Comparison of ENCODE assay signal across 18 cellular contexts in the genomic region with DNA sequence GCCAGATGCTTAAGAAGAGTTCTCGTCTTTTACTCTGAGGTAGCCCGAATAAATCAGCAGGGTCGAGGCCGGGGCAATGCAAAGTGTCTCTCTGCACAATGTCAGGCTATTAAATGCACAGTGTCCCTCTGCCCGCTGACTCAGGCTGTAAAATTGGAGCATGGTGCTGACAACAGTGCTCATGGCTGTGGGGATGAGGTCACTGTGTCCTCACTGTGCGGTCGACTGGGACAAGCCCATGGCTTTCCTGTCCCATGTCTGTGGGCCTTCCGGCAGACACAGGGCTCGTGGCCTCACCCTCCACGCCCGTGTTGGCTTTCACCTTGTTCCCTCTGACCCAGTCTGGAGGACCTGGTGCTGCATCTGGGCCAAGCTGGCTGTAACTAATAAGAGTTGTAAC. TPM values are rescaled to one million over a fixed set of nuclear protein-coding genes. Genes with fewer than 3 reads are reported as not detected.
DNase-seq lines count a peak whose midpoint lies in the region; ATAC-seq and TF ChIP-seq lines count a peak whose summit lies in the region.
"Had no signal": no experiment of that assay in that cellular context is flagged by ENCODE, and none has a peak within 500 bp of the region (broad histone marks: within the 10 kb centered on the region; RNA-seq: fewer than 3 reads in every experiment).

No MANE protein-coding gene starts in this region.

- peak overlapping the region; percentile 46 for H2AFZ ChIP-seq in parathyroid adenoma

- ATAC-seq in heart right ventricle (peak; percentile 47 to 97 (median 90)), HG03045 (IDR thresholded peaks at IDR 0.05; ENCODE audit: unreplicated experiment) (no peak)
- ATAC-seq: pancreas had no signal

- H3K79me2 ChIP-seq in parathyroid adenoma: no peaks in the 10 kb centered on the region

- 37 to 51% methylated on average over 11 of the region's 11 CpGs for WGBS in heart right ventricle, 2 donors

- H3K27ac ChIP-seq in SJCRH30 (peak overlapping the region; percentile 31; the same call in 1 of the 2 replicates), heart right ventricle (peak overlapping the region in 2 of 10 donors; percentile 34 to 39), parathyroid adenoma (peak overlapping the region; percentile 41)
- H3K27ac ChIP-seq: pancreas had no signal

- H3K4me2 ChIP-seq in parathyroid adenoma (ENCODE audit: low read length): no peak overlapping the region

- H3K4me1 ChIP-seq in SJCRH30: peaks cover 9% of the 10 kb centered on the region
- peaks cover 0 to 9% (median 4%) of the 10 kb centered on the region in 9 donors for H3K4me1 ChIP-seq in heart right ventricle
- peaks cover 2% of the 10 kb centered on the region for H3K4me1 ChIP-seq in parathyroid adenoma
- H3K4me1 ChIP-seq: pancreas had no signal

- H3K4me3 ChIP-seq in SJCRH30 (no peak overlapping the region), heart right ventricle (no peak overlapping the region), parathyroid adenoma (ENCODE audit: low read depth, low read length) (no peak overlapping the region)
- H3K4me3 ChIP-seq: MG63, pancreas had no signal

- H3K36me3 ChIP-seq in SJCRH30: no peaks in the 10 kb centered on the region
- no peaks in the 10 kb centered on the region for H3K36me3 ChIP-seq in heart right ventricle
- no peaks in the 10 kb centered on the region for H3K36me3 ChIP-seq in parathyroid adenoma (ENCODE audit: control insufficient read depth, insufficient read depth, low read length)
- H3K36me3 ChIP-seq: MG63, pancreas had no signal

- intact Hi-C loops in heart right ventricle (cut with DNase I): no loop called here

- H3K9ac ChIP-seq in parathyroid adenoma: no peak overlapping the region

- TF ChIP-seq CTCF in heart right ventricle (IDR thresholded peaks at IDR 0.05) (no peak), parathyroid adenoma (IDR thresholded peaks at IDR 0.05) (no peak)

- no peaks in the 10 kb centered on the region for H3K27me3 ChIP-seq in SJCRH30
- H3K27me3 ChIP-seq in heart right ventricle: peaks cover 0 to 4% (median 0%) of the 10 kb centered on the region in 7 donors
- H3K27me3 ChIP-seq in parathyroid adenoma (ENCODE audit: control insufficient read depth, insufficient read depth, low read length): no peaks in the 10 kb centered on the region
- H3K27me3 ChIP-seq: MG63, pancreas had no signal

- DNase-seq in ELF-1 (ENCODE audit: low read depth, low spot score) (peak; percentile 34), SJCRH30 (peak; percentile 43 to 45), heart right ventricle (peak in 1 of 2 donors; percentile 20), NCI-H748 (lab: John Stamatoyannopoulos, UW; ENCODE audit: unreplicated experiment) (no peak), NCI-H748 treated with DMSO at 0.1 percent for 48 hours (lab: John Stamatoyannopoulos, UW) (no peak)
- no peak for DNase-seq in activated CD4-positive, alpha-beta T cell treated with anti-CD3 and anti-CD28 coated beads, Interleukin-2, amount 50 U/mL, for 1 hour
- DNase-seq: activated CD4-positive, alpha-beta T cell treated with anti-CD3 and anti-CD28 coated beads for 48 hours; activated T-cell treated with anti-CD3 and anti-CD28 coated beads for 4 hours; endodermal cell; foreskin melanocyte; mesendoderm; MG63; NCI-H187; NCI-H526 treated with DMSO at 0.1 percent for 48 hours; pancreas; T1000 had no signal

- H3K9me3 ChIP-seq in SJCRH30 (replicated peaks) (no peaks in the 10 kb centered on the region), heart right ventricle (no peaks in the 10 kb centered on the region), parathyroid adenoma (ENCODE audit: control insufficient read depth, low read length) (no peaks in the 10 kb centered on the region)
- H3K9me3 ChIP-seq: MG63, pancreas had no signal

RNA-seq across cellular contexts. Expression of gene SLC2A1, which starts 14.6 kb away (rescaled TPM):
- total RNA-seq in SJCRH30 (2014; rRNA removed; shearing (Covaris generic)): 64.8 and 73.2 TPM in 2 replicates
- 10 to 100 TPM in 9 of 10 donors, 1 to 10 TPM in 1; 8.2 to 63.7 (median 28.9) TPM for total RNA-seq in heart right ventricle
- 10 to 100 TPM in 1 of 2 donors, 1 to 10 TPM in 1; 6.7 to 98.7 TPM for polyA plus RNA-seq in heart right ventricle

Comparison
In these comparisons a context has a peak if more than half of its experiments do, and no peak if none do; other contexts are left out.
1. DNase-seq: peak in ELF-1 (single experiment) and SJCRH30 (2 of 2); none in NCI-H748 (single experiment), NCI-H748 treated with DMSO at 0.1 percent for 48 hours (single experiment) and activated CD4-positive, alpha-beta T cell treated with anti-CD3 and anti-CD28 coated beads, Interleukin-2, amount 50 U/mL, for 1 hour (single experiment).